Comparison of ENCODE assay signal across 14 cellular contexts in genomic region chrX:2727264-2727663, GRCh38. TPM values are rescaled to one million over a fixed set of nuclear protein-coding genes. Genes with fewer than 3 reads are reported as not detected.
DNase-seq lines count a peak whose midpoint lies in the region; TF ChIP-seq lines count a peak whose summit lies in the region.
"Not testable (repeated sequence)": the region's sequence is repeated elsewhere in the genome, so short reads cannot be mapped to it uniquely, and the experiment has no call there.
"Had no signal": no experiment of that assay in that cellular context is flagged by ENCODE, and none has a peak within 500 bp of the region (broad histone marks: within the 10 kb centered on the region; RNA-seq: fewer than 3 reads in every experiment).

No MANE protein-coding gene starts in this region.

- not testable (repeated sequence) for H3K4me3 Mint-ChIP-seq in activated T-cell treated with anti-CD3 and anti-CD28 coated beads, Interleukin-2, amount 50 U/mL, for 24 hours

- H3K14ac ChIP-seq in mesenchymal stem cell (ENCODE audit: low read length in 2 of 2) = not testable (repeated sequence)

- H3K36me3 ChIP-seq in BLaER1 (peaks cover 88% of the 10 kb centered on the region), mesenchymal stem cell (ENCODE audit: control insufficient read depth in 1 of 2, insufficient read depth in 2 of 2, low read depth in 1 of 2, low read length in 2 of 2) (peaks cover 54 to 94% of the 10 kb centered on the region in 2 experiments), thymus (ENCODE audit: control insufficient read depth, insufficient read depth) (peaks cover 86% of the 10 kb centered on the region)

- not testable (repeated sequence) for H3K9me3 ChIP-seq in BLaER1; mesenchymal stem cell (ENCODE audit: control insufficient read depth, low read length); thymus (ENCODE audit: control insufficient read depth)

- H3K23ac ChIP-seq in mesenchymal stem cell (ENCODE audit: low read length in 2 of 2) = not testable (repeated sequence)

- H3K27me3 ChIP-seq in BLaER1; mesenchymal stem cell (ENCODE audit: control insufficient read depth in 1 of 2, insufficient read depth in 1 of 2, low read length in 2 of 2); thymus (ENCODE audit: control insufficient read depth, insufficient read depth): not testable (repeated sequence)

- not testable (repeated sequence) for H4K91ac ChIP-seq in mesenchymal stem cell (ENCODE audit: low read length)

- H2BK15ac ChIP-seq in mesenchymal stem cell (ENCODE audit: low read depth, poor library complexity, severe bottlenecking) = not testable (repeated sequence)

- H4K8ac ChIP-seq in mesenchymal stem cell (ENCODE audit: low read length) = not testable (repeated sequence)

- H2BK12ac ChIP-seq in mesenchymal stem cell (ENCODE audit: low read length in 2 of 2) = not testable (repeated sequence)

- H2BK120ac ChIP-seq in mesenchymal stem cell (ENCODE audit: low read depth, low read length) = not testable (repeated sequence)

- peaks cover 26% of the 10 kb centered on the region for H4K20me1 ChIP-seq in BLaER1

- peaks cover 79% of the 10 kb centered on the region for H3K4me1 ChIP-seq in BLaER1
- H3K4me1 ChIP-seq in mesenchymal stem cell (ENCODE audit: control insufficient read depth, insufficient read depth, low read depth, low read length) = peaks cover 11% of the 10 kb centered on the region
- H3K4me1 ChIP-seq in thymus (ENCODE audit: control insufficient read depth, insufficient read depth, low read length) = not testable (repeated sequence)

- peak overlapping the region; percentile 87 for H3K4me2 ChIP-seq in BLaER1
- peak overlapping the region; percentile 47 for H3K4me2 ChIP-seq in mesenchymal stem cell (ENCODE audit: low read length, poor library complexity, severe bottlenecking)

- H3K18ac ChIP-seq in mesenchymal stem cell (ENCODE audit: low read depth in 1 of 2, low read length in 2 of 2) = not testable (repeated sequence)

- peaks cover 24% of the 10 kb centered on the region for H3K79me1 ChIP-seq in mesenchymal stem cell (replicated peaks; ENCODE audit: low read length, poor library complexity, severe bottlenecking)

- H3K4ac ChIP-seq in mesenchymal stem cell (ENCODE audit: low read depth in 1 of 2, low read length in 2 of 2) = not testable (repeated sequence)

- H2AK5ac ChIP-seq in mesenchymal stem cell (ENCODE audit: low read length, severe bottlenecking) = not testable (repeated sequence)

- H2AFZ ChIP-seq in mesenchymal stem cell (ENCODE audit: low read depth, low read length) = not testable (repeated sequence)

- TF ChIP-seq CTCF in astrocyte of the spinal cord (IDR thresholded peaks at IDR 0.05; ENCODE audit: low read depth, low read length) = not testable (repeated sequence)

- peaks cover 92% of the 10 kb centered on the region for H3K36me3 Mint-ChIP-seq in activated T-cell treated with anti-CD3 and anti-CD28 coated beads, Interleukin-2, amount 50 U/mL, for 24 hours (ENCODE audit: low read depth)

- peak overlapping the region; percentile 60; the same call in 1 of the 2 replicates for H3K9ac ChIP-seq in BLaER1
- H3K9ac ChIP-seq in mesenchymal stem cell (ENCODE audit: low read length) = not testable (repeated sequence)

- H3K27ac ChIP-seq in BLaER1 = peak overlapping the region; percentile 75
- H3K27ac ChIP-seq in mesenchymal stem cell (ENCODE audit: low read length, poor library complexity, severe bottlenecking) = peak overlapping the region; percentile 90
- H3K27ac ChIP-seq in thymus (ENCODE audit: low read depth) = peak overlapping the region; percentile 47

- not testable (repeated sequence) for H3K4me1 Mint-ChIP-seq in activated T-cell treated with anti-CD3 and anti-CD28 coated beads, Interleukin-2, amount 50 U/mL, for 24 hours (ENCODE audit: low read depth)

- H3K27ac Mint-ChIP-seq in activated T-cell treated with anti-CD3 and anti-CD28 coated beads, Interleukin-2, amount 50 U/mL, for 24 hours = not testable (repeated sequence)

- not testable (repeated sequence) for H3K27me3 Mint-ChIP-seq in activated T-cell treated with anti-CD3 and anti-CD28 coated beads, Interleukin-2, amount 50 U/mL, for 24 hours

- in situ Hi-C loops in astrocyte of the spinal cord (cut with HindIII; ENCODE audit: low sequenced_read_pairs) = not testable (repeated sequence)

- DNase-seq in HK-2 (ENCODE audit: unreplicated experiment) (peak; percentile 62), astrocyte of the spinal cord (ENCODE audit: low read depth, low spot score) (peak; percentile 48), iris pigment epithelial cell (ENCODE audit: low read depth) (peak; percentile 63), renal cortical epithelial cell (ENCODE audit: low read depth) (peak; percentile 92)
- DNase-seq in activated T-cell treated with anti-CD3 and anti-CD28 coated beads, Interleukin-2, amount 50 U/mL, for 24 hours = peak; percentile 9
- DNase-seq in mesenchymal stem cell = not testable (repeated sequence)

- H3K9me3 Mint-ChIP-seq in activated T-cell treated with anti-CD3 and anti-CD28 coated beads, Interleukin-2, amount 50 U/mL, for 24 hours = not testable (repeated sequence)

- not testable (repeated sequence) for H2BK5ac ChIP-seq in mesenchymal stem cell (ENCODE audit: low read depth, low read length, poor library complexity, severe bottlenecking)

- 99% methylated on average over 10 of the region's 11 CpGs for WGBS in mesenchymal stem cell
- WGBS in thymus = 96% methylated on average over 11 of the region's 11 CpGs

- H3K4me3 ChIP-seq in BLaER1 = peak overlapping the region; percentile 50
- H3K4me3 ChIP-seq in astrocyte of the spinal cord (ENCODE audit: low read depth, low read length); mesenchymal stem cell (ENCODE audit: insufficient read depth in 1 of 2, low read depth in 1 of 2, low read length in 2 of 2); thymus (ENCODE audit: low read length): not testable (repeated sequence)

RNA-seq across cellular contexts. Expression of gene XG, which starts 24.6 kb away (rescaled TPM):
- 0.01 TPM for polyA plus RNA-seq in mesenchymal stem cell (2013, experiment 1 of 2)
- not detected for polyA plus RNA-seq in mesenchymal stem cell (2013, experiment 2 of 2)
- not detected in 2 replicates for total RNA-seq in renal cortical epithelial cell
- polyA plus RNA-seq in thymus = 1.3 TPM
- total RNA-seq: A172; CD8-positive, alpha-beta memory T cell; Daoy; GM12878; HepG2 had no signal
- polyA plus RNA-seq: AG04450; CD8-positive, alpha-beta memory T cell; GM12878; HepG2 had no signal

RNA-seq across cellular contexts. Expression of gene CD99, which starts 36.2 kb away (rescaled TPM):
- 955 TPM for polyA plus RNA-seq in mesenchymal stem cell (2013, experiment 1 of 2)
- polyA plus RNA-seq in mesenchymal stem cell (2013, experiment 2 of 2) = 984 TPM
- 41.2 and 52.8 TPM in 2 replicates for total RNA-seq in renal cortical epithelial cell
- polyA plus RNA-seq in thymus = 547 TPM
